Comparison of ENCODE assay signal across 8 cellular contexts in the genomic region with DNA sequence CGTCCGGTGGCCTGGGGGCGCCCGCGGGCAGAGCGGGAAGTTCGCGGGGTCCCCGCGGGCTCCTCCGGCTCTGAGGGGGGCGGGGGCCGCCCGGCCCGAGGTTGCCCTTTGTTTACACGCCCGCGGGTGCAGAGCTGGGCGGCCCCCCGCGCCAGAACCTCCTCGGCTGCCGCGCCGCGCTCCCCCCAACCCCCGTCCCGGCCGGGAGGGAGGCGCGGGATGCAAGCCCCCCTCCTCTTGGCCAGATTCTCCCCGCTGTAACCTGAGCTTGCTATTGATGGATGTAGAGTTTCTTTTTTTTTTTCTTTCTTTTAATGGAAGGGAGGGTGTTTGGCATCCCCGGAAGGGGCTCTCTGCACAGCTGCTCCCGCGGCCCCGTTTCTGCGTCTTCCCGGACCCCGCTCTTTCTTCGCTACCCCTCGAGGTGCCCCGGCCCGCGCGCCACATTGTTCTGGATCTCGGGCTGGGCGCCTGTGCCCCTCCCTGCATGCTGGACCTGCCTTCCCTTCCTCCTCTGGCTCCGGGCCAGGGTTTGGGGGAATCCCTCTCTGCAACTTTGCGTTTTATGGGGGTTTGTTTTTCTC. TPM values are rescaled to one million over a fixed set of nuclear protein-coding genes. Genes with fewer than 3 reads are reported as not detected.
DNase-seq lines count a peak whose midpoint lies in the region; ATAC-seq, FAIRE-seq and TF ChIP-seq lines count a peak whose summit lies in the region.

No MANE protein-coding gene starts in this region.

- WGBS in A549 (ENCODE audit: missing lambda C conversion rate): 4% methylated on average over 30 of the region's 49 CpGs

- H3K36me3 ChIP-seq in neural cell (ENCODE audit: insufficient read depth, low read length): no peaks in the 10 kb centered on the region

- H3K27me3 ChIP-seq in neural cell (ENCODE audit: insufficient read depth, low read depth, low read length): no peaks in the 10 kb centered on the region

- ATAC-seq in A549 (peak; percentile 1 to 16; a peak in 4 of 6 replicates), GM18505 (IDR thresholded peaks at IDR 0.05; ENCODE audit: unreplicated experiment) (peak; percentile 31), HG03025 (IDR thresholded peaks at IDR 0.05; ENCODE audit: low FRiP score, unreplicated experiment) (no peak)

- H3K27ac ChIP-seq in A549 (peak overlapping the region; percentile 91 to 98), neural cell (ENCODE audit: low read length) (peak overlapping the region; percentile 47)

- H3K79me2 ChIP-seq in neural cell (replicated peaks; ENCODE audit: insufficient read depth, low read length): peaks cover 28% of the 10 kb centered on the region

- DNase-seq in A549 (ENCODE audit: low read depth in 1 of 2, low spot score in 1 of 2) (no peak), NCI-H2227 treated with DMSO at 0.1 percent for 48 hours (lab: John Stamatoyannopoulos, UW) (peak; percentile 26), chondrocyte (ENCODE audit: low spot score) (peak; percentile 82), GDM1 (lab: John Stamatoyannopoulos, UW) (no peak), HuH-7.5 (ENCODE audit: low spot score) (no peak)

- peaks cover 1% of the 10 kb centered on the region for H3K36me3 Mint-ChIP-seq in chondrocyte (ENCODE audit: low read depth)

- peak overlapping the region; percentile 45 for H3K27ac Mint-ChIP-seq in chondrocyte (ENCODE audit: unreplicated experiment)

- no peak overlapping the region for H2AFZ ChIP-seq in neural cell (ENCODE audit: low read depth, low read length)

- H3K4me3 Mint-ChIP-seq in chondrocyte (ENCODE audit: unreplicated experiment): peak overlapping the region; percentile 74

- H3K4me1 Mint-ChIP-seq in chondrocyte (ENCODE audit: low read depth): peaks cover 15% of the 10 kb centered on the region

- H3K4me2 ChIP-seq in A549 (peak overlapping the region; percentile 98), neural cell (ENCODE audit: low read length) (peak overlapping the region; percentile 49)

- no peaks in the 10 kb centered on the region for H3K9me3 Mint-ChIP-seq in chondrocyte (ENCODE audit: low read depth)

- H3K9me2 ChIP-seq in neural cell (ENCODE audit: insufficient read depth, low read length): no peaks in the 10 kb centered on the region

- TF ChIP-seq RAD21 in A549 (conservative IDR thresholded peaks at IDR 0.05 in 1 of 2, IDR thresholded peaks at IDR 0.05 in 1 of 2) (no peak), neural cell (conservative IDR thresholded peaks at IDR 0.05) (no peak)

- no peaks in the 10 kb centered on the region for H3K9me3 ChIP-seq in A549
- no peaks in the 10 kb centered on the region for H3K9me3 ChIP-seq in neural cell (ENCODE audit: low read length)

- TF ChIP-seq CTCF in A549 (IDR thresholded peaks at IDR 0.05) (0 out of 3 replicates have a peak, but pooled peaks have one; percentile 23), chondrocyte (IDR thresholded peaks at IDR 0.05) (peak; percentile 15), neural cell (IDR thresholded peaks at IDR 0.05; ENCODE audit: poor library complexity, severe bottlenecking) (peak; percentile 14)

- no peaks in the 10 kb centered on the region for H4K20me1 ChIP-seq in neural cell (ENCODE audit: insufficient read depth)

- H3K4me1 ChIP-seq in A549: peaks cover 21% of the 10 kb centered on the region

- POLR2A ChIA-PET in A549 (lab: Yijun Ruan, JAX): interaction anchor here (0.6 to 2.6 kb wide), 2 partner anchors 18 to 33 kb away, joined by 3 to 8 read pairs; partner anchors contain the start of gene CBX8

- peak overlapping the region; percentile 79 for H3K9ac ChIP-seq in neural cell (ENCODE audit: low read length)

- no peak for FAIRE-seq in A549 (lab: Jason Lieb, UNC)

- no peak for TF ChIP-seq POLR2A in A549 (IDR thresholded peaks at IDR 0.05; ENCODE audit: low read length)
- no peak for TF ChIP-seq POLR2A in GM18505 (IDR thresholded peaks at IDR 0.05; ENCODE audit: borderline replicate concordance, extremely low read depth, insufficient read depth, insufficient read length)

- no peaks in the 10 kb centered on the region for H3F3A ChIP-seq in neural cell (ENCODE audit: insufficient read depth, low read length, poor library complexity, severe bottlenecking)

- H3K4me3 ChIP-seq in A549 (peak overlapping the region; percentile 93), neural cell (ENCODE audit: low read length) (peak overlapping the region; percentile 77)

- CTCF ChIA-PET in A549 (lab: Yijun Ruan, JAX): interaction anchor here (0.6 to 23.5 kb wide), 14 partner anchors 11 to 475 kb away, joined by 3 to 254 read pairs (median 4); partner anchors contain the start of genes CBX4 and CBX8

- TF ChIP-seq EP300 in A549 (IDR thresholded peaks at IDR 0.05): no peak
- TF ChIP-seq EP300 in neural cell (conservative IDR thresholded peaks at IDR 0.05; ENCODE audit: poor library complexity, severe bottlenecking): no peak

- peaks cover 16% of the 10 kb centered on the region for H3K27me3 Mint-ChIP-seq in chondrocyte (ENCODE audit: low read depth)

TF ChIP-seq in A549, 52 proteins besides CTCF, POLR2A, EP300 and RAD21 (continues in another document):
- no peak for TF ChIP-seq ZFP36 (IDR thresholded peaks at IDR 0.05; ENCODE audit: borderline replicate concordance, partially characterized antibody)
- no peak for TF ChIP-seq PHF8 (IDR thresholded peaks at IDR 0.05; ENCODE audit: borderline replicate concordance, low read depth)
- no peak for TF ChIP-seq CHD2 (IDR thresholded peaks at IDR 0.05; ENCODE audit: low read length, partially characterized antibody)
- TF ChIP-seq, protein P1, sequence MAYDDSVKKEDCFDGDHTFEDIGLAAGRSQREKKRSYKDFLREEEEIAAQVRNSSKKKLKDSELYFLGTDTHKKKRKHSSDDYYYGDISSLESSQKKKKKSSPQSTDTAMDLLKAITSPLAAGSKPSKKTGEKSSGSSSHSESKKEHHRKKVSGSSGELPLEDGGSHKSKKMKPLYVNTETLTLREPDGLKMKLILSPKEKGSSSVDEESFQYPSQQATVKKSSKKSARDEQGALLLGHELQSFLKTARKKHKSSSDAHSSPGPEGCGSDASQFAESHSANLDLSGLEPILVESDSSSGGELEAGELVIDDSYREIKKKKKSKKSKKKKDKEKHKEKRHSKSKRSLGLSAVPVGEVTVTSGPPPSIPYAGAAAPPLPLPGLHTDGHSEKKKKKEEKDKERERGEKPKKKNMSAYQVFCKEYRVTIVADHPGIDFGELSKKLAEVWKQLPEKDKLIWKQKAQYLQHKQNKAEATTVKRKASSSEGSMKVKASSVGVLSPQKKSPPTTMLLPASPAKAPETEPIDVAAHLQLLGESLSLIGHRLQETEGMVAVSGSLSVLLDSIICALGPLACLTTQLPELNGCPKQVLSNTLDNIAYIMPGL (CRISPR knock-in tag; IDR thresholded peaks at IDR 0.05; ENCODE audit: borderline replicate concordance): no peak
- no peak for TF ChIP-seq SREBF2 (IDR thresholded peaks at IDR 0.05)
- TF ChIP-seq SMC3 (IDR thresholded peaks at IDR 0.05): no peak

TF ChIP-seq in neural cell, 6 proteins besides CTCF, POLR2A, EP300 and RAD21:
- no peak for TF ChIP-seq REST (IDR thresholded peaks at IDR 0.05; ENCODE audit: borderline replicate concordance)

RNA-seq across cellular contexts. Expression of gene CBX2, which starts 0.6 kb away (rescaled TPM):
- polyA plus RNA-seq in A549 (2011; rRNA removed) (7.4 and 8.2 TPM in 2 replicates), A549 (2017; fragmentation: RNase III; extraction: RNeasy Plus Mini Kit Qiagen cat#74134 plus additional on column Dnase treatment) (13.6 to 16.4 TPM (median 14.9 TPM) in 3 replicates), neural cell (15.9 and 16.9 TPM in 2 replicates)
- 14.4 and 18.3 TPM in 2 replicates for polyA plus RNA-seq in A549 (2012; cell fraction: cytosol; rRNA removed)
- polyA plus RNA-seq in A549 (2012; cell fraction: nucleus; rRNA removed): 29.6 and 34.9 TPM in 2 replicates
- 11.6 and 13.7 TPM in 2 replicates for polyA minus RNA-seq in A549 (2011; rRNA and poly(A)+ RNA removed)
- total RNA-seq in chondrocyte: 4.1 to 11.8 TPM (median 4.9 TPM) in 3 replicates
- 27.1 and 28.5 TPM in 2 replicates for polyA minus RNA-seq in neural cell

RNA-seq across cellular contexts. Expression of gene CBX8, which starts 18.3 kb away (rescaled TPM):
- 1.5 and 2.8 TPM in 2 replicates for polyA plus RNA-seq in A549 (2011; rRNA removed)
- polyA plus RNA-seq in A549 (2012; cell fraction: cytosol; rRNA removed): 3.5 and 3.8 TPM in 2 replicates
- 4.8 and 7.2 TPM in 2 replicates for polyA plus RNA-seq in A549 (2012; cell fraction: nucleus; rRNA removed)
- polyA plus RNA-seq in A549 (2017; fragmentation: RNase III; extraction: RNeasy Plus Mini Kit Qiagen cat#74134 plus additional on column Dnase treatment): 11.0 to 13.1 TPM (median 11.9 TPM) in 3 replicates
- 2.5 and 2.8 TPM in 2 replicates for polyA minus RNA-seq in A549 (2011; rRNA and poly(A)+ RNA removed)
- total RNA-seq in chondrocyte: 4.6 to 8.3 TPM (median 6.1 TPM) in 3 replicates
- polyA plus RNA-seq in neural cell: 15.4 and 27.6 TPM in 2 replicates
- 26.4 and 33.8 TPM in 2 replicates for polyA minus RNA-seq in neural cell

RNA-seq across cellular contexts. Expression of gene ENPP7, which starts 47.9 kb away (rescaled TPM):
- polyA plus RNA-seq in A549 (2011; rRNA removed): not detected in 2 replicates
- not detected in 2 replicates for polyA plus RNA-seq in A549 (2012; cell fraction: cytosol; rRNA removed)
- polyA plus RNA-seq in A549 (2012; cell fraction: nucleus; rRNA removed): not detected in 2 replicates
- polyA plus RNA-seq in A549 (2017; fragmentation: RNase III; extraction: RNeasy Plus Mini Kit Qiagen cat#74134 plus additional on column Dnase treatment): not detected in 3 replicates
- polyA minus RNA-seq in A549 (2011; rRNA and poly(A)+ RNA removed): not detected in 2 replicates
- not detected in 3 replicates for total RNA-seq in chondrocyte
- polyA plus RNA-seq in neural cell: not detected in 2 replicates
- polyA minus RNA-seq in neural cell: not detected in 2 replicates

Comparison
In these comparisons a context has a peak if more than half of its experiments do, and no peak if none do; other contexts are left out.
1. DNase-seq: peak in NCI-H2227 treated with DMSO at 0.1 percent for 48 hours (single experiment) and chondrocyte (single experiment); none in A549 (0 of 2), GDM1 (single experiment) and HuH-7.5 (single experiment).
2. Peak in every context shown above with its lines, with median percentiles within 50 percentile points of each other: CTCF ChIP-seq.